Comparison of ENCODE assay signal across 15 cellular contexts in genomic region chr6:137303436-137303835, GRCh38.
DNase-seq lines count a peak whose midpoint lies in the region; ATAC-seq and TF ChIP-seq lines count a peak whose summit lies in the region.
"Had no signal": no experiment of that assay in that cellular context is flagged by ENCODE, and none has a peak within 500 bp of the region (broad histone marks: within the 10 kb centered on the region; RNA-seq: fewer than 3 reads in every experiment).

No MANE protein-coding gene starts in this region.

- WGBS in ovary, 3 donors = 52 to 69% (median 59%) methylated on average over 2 of the region's 2 CpGs

- no peak for TF ChIP-seq EP300 in ovary (IDR thresholded peaks at IDR 0.05)

- H3K36me3 ChIP-seq in ovary = no peaks in the 10 kb centered on the region

- H3K27me3 ChIP-seq in ovary = no peaks in the 10 kb centered on the region

- DNase-seq in HT1080 (ENCODE audit: low read depth) (peak; percentile 8), RPMI7951 (ENCODE audit: low read depth) (peak; percentile 34), choroid plexus epithelial cell (ENCODE audit: low read depth) (peak; percentile 20), iris pigment epithelial cell (ENCODE audit: low read depth) (peak; percentile 8), ovary (no peak)
- no peak for DNase-seq in activated naive CD4-positive, alpha-beta T cell treated with Interleukin-2 at 50 U/mL for 16 hours
- DNase-seq: C1 segment of cervical spinal cord; CD4-positive, alpha-beta T cell; DMS79; GM23248; H7 had no signal

- no peak for TF ChIP-seq POLR2A in ovary (IDR thresholded peaks at IDR 0.05)

- no peaks in the 10 kb centered on the region for H3K4me1 ChIP-seq in ovary (ENCODE audit: insufficient read depth)

- no peak overlapping the region for H3K27ac ChIP-seq in ovary
- H3K27ac ChIP-seq: GM23248 had no signal

- H3K4me3 ChIP-seq in choroid plexus epithelial cell (ENCODE audit: low read depth, low read length) (no peak overlapping the region), ovary (no peak overlapping the region)
- H3K4me3 ChIP-seq: GM12878, GM23248 had no signal

- intact Hi-C loops in ovary (cut with DNase I) = no loop called here

- no peaks in the 10 kb centered on the region for H3K9me3 ChIP-seq in ovary

- ATAC-seq in GM21786 (IDR thresholded peaks at IDR 0.05; ENCODE audit: unreplicated experiment) (no peak), HG03159 (IDR thresholded peaks at IDR 0.05; ENCODE audit: unreplicated experiment) (no peak)
- ATAC-seq: GM12878, HepG2 had no signal

- TF ChIP-seq CTCF in choroid plexus epithelial cell (conservative IDR thresholded peaks at IDR 0.05; ENCODE audit: low read depth, low read length) (no peak), ovary (IDR thresholded peaks at IDR 0.05) (no peak)

Comparison
In these comparisons a context has a peak if more than half of its experiments do, and no peak if none do; other contexts are left out.
1. DNase-seq: peak in HT1080 (single experiment), RPMI7951 (single experiment), choroid plexus epithelial cell (single experiment) and iris pigment epithelial cell (single experiment); none in activated naive CD4-positive, alpha-beta T cell treated with Interleukin-2 at 50 U/mL for 16 hours (single experiment) and ovary (0 of 5).